24 cellular contexts compared by ENCODE assay signal in the genomic region with DNA sequence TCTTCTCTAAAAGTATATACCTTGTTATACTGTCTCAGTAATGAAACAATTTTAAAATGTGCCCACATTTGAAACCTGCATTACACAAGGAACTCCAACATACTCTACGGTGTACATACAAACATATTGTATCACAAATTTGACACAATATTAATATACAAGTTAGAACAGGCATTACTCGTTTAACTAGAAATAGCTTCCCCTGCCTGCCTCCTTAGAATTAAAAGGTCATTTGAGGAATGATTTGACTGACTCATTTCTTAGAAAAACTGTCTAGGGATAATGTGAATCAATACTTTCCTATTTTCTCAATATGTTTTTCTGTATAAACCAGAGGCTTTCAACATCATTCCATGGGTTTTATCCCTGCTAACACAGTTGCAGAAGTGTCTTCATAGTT.
"Had no signal": no experiment of that assay in that cellular context is flagged by ENCODE, and none has a peak within 500 bp of the region (broad histone marks: within the 10 kb centered on the region; RNA-seq: fewer than 3 reads in every experiment).

No MANE protein-coding gene starts in this region.

- H3K27me3 ChIP-seq: colonic mucosa, ovary, spleen, testis, upper lobe of right lung, vagina had no signal

- H3K4me3 ChIP-seq: colonic mucosa, lower lobe of right lung, ovary, psoas muscle, sigmoid colon, spleen, testis, tibial artery, upper lobe of right lung, vagina had no signal

- ATAC-seq: left ventricle myocardium superior; lower lobe of right lung; natural killer cell; psoas muscle; right cardiac atrium; stimulated activated memory B cell treated with anti-CD40 and anti-IgM and Interleukin-4, amounts not matched to agents 10 μg/mL and 1 μg/mL and 100 μg/mL, for 72 hours; stimulated activated naive CD8-positive, alpha-beta T cell treated with anti-CD3 and anti-CD28 coated beads, Interleukin-15, Interleukin-2, amounts not matched to agents 100 U/mL and 50 U/mL, for 24 hours; upper lobe of right lung had no signal

- H3K36me3 ChIP-seq: colonic mucosa, lower lobe of right lung, ovary, sigmoid colon, spleen, tibial artery, upper lobe of right lung, vagina had no signal

- H3K4me1 ChIP-seq: colonic mucosa, lower lobe of right lung, testis, tibial artery, upper lobe of right lung had no signal

- DNase-seq: colonic mucosa; effector memory CD4-positive, alpha-beta T cell; foreskin melanocyte; hypothalamus; immature natural killer cell; islet precursor cell; left ventricle myocardium superior; lower lobe of right lung; natural killer cell; occipital lobe; ovary; posterior cingulate gyrus; psoas muscle; right cardiac atrium; sigmoid colon; spleen; stimulated activated CD4-positive, alpha-beta T cell treated with anti-CD3 and anti-CD28 coated beads, Interleukin-4, amount 100 ng/mL, for 4 hours; stimulated activated naive CD8-positive, alpha-beta T cell treated with anti-CD3 and anti-CD28 coated beads, Interleukin-15, Interleukin-2, amounts not matched to agents 100 U/mL and 50 U/mL, for 24 hours; substantia nigra; testis; tibial artery; upper lobe of right lung had no signal

- H3K9me3 ChIP-seq: colonic mucosa, lower lobe of right lung, ovary, psoas muscle, sigmoid colon, spleen, testis, tibial artery, upper lobe of right lung, vagina had no signal

- H3K27ac ChIP-seq: colonic mucosa, lower lobe of right lung, ovary, psoas muscle, sigmoid colon, spleen, testis, tibial artery, upper lobe of right lung, vagina had no signal
